Comparison of ENCODE assay signal across 9 cellular contexts in genomic region chr1:15948091-15948591, GRCh38. TPM values are rescaled to one million over a fixed set of nuclear protein-coding genes. Genes with fewer than 3 reads are reported as not detected.
A peak's percentile ranks its signal among the peaks of the same experiment; 100 is the strongest.
DNase-seq lines count a peak whose midpoint lies in the region; ATAC-seq and TF ChIP-seq lines count a peak whose summit lies in the region.
"Had no signal": no experiment of that assay in that cellular context is flagged by ENCODE, and none has a peak within 500 bp of the region (broad histone marks: within the 10 kb centered on the region; RNA-seq: fewer than 3 reads in every experiment).

No MANE protein-coding gene starts in this region.

- H3K27ac ChIP-seq in uterus: peak overlapping the region; percentile 96 to 97

- TF ChIP-seq POLR2A in uterus (IDR thresholded peaks at IDR 0.05): no peak

- H3K4me1 Mint-ChIP-seq in central memory CD8-positive, alpha-beta T cell: peaks cover 51% of the 10 kb centered on the region
- H3K4me1 Mint-ChIP-seq in natural killer cell: peaks cover 52 to 64% of the 10 kb centered on the region in 2 donors

- DNase-seq in activated naive CD4-positive, alpha-beta T cell treated with anti-CD3 and anti-CD28 coated beads, Interleukin-2, amount 50 U/mL, for 72 hours (ENCODE audit: low spot score in 2 of 2): no peak
- DNase-seq in activated naive CD4-positive, alpha-beta T cell treated with anti-CD3 and anti-CD28 coated beads, Interleukin-2, amount 50 U/mL, for 16 hours: no peak
- no peak for DNase-seq in central memory CD8-positive, alpha-beta T cell (ENCODE audit: low spot score in 2 of 2)
- DNase-seq in natural killer cell (no peak), uterus (peak in 1 of 2 donors; percentile 20), dermis blood vessel endothelial cell (no peak), hepatic stellate cell (ENCODE audit: low spot score) (no peak)
- DNase-seq: BE2C had no signal

- H3K9me3 Mint-ChIP-seq in activated naive CD4-positive, alpha-beta T cell treated with anti-CD3 and anti-CD28 coated beads, Interleukin-2, amount 50 U/mL, for 72 hours: no peaks in the 10 kb centered on the region
- no peaks in the 10 kb centered on the region for H3K9me3 Mint-ChIP-seq in central memory CD8-positive, alpha-beta T cell
- no peaks in the 10 kb centered on the region for H3K9me3 Mint-ChIP-seq in natural killer cell

- no peaks in the 10 kb centered on the region for H3K36me3 ChIP-seq in uterus

- H3K4me1 ChIP-seq in uterus: peaks cover 8 to 31% of the 10 kb centered on the region in 2 donors

- no peaks in the 10 kb centered on the region for H3K9me3 ChIP-seq in uterus
- H3K9me3 ChIP-seq: BE2C had no signal

- peaks cover 7 to 8% of the 10 kb centered on the region in 2 donors for H3K36me3 Mint-ChIP-seq in activated naive CD4-positive, alpha-beta T cell treated with anti-CD3 and anti-CD28 coated beads, Interleukin-2, amount 50 U/mL, for 72 hours
- H3K36me3 Mint-ChIP-seq in central memory CD8-positive, alpha-beta T cell (ENCODE audit: insufficient read depth): peaks cover 17% of the 10 kb centered on the region
- no peaks in the 10 kb centered on the region for H3K36me3 Mint-ChIP-seq in natural killer cell

- H3K4me3 ChIP-seq in uterus: no peak overlapping the region

- H3K27me3 Mint-ChIP-seq in central memory CD8-positive, alpha-beta T cell: no peaks in the 10 kb centered on the region
- H3K27me3 Mint-ChIP-seq in natural killer cell (ENCODE audit: low read depth in 2 of 2): no peaks in the 10 kb centered on the region

- H3K27ac Mint-ChIP-seq in activated naive CD4-positive, alpha-beta T cell treated with anti-CD3 and anti-CD28 coated beads, Interleukin-2, amount 50 U/mL, for 72 hours: peak overlapping the region; percentile 89 to 92
- H3K27ac Mint-ChIP-seq in central memory CD8-positive, alpha-beta T cell (ENCODE audit: low read depth): peak overlapping the region; percentile 94
- peak overlapping the region; percentile 87 to 93 for H3K27ac Mint-ChIP-seq in natural killer cell

- no peak for ATAC-seq in activated naive CD4-positive, alpha-beta T cell treated with anti-CD3 and anti-CD28 coated beads, Interleukin-2, amount 50 U/mL, for 72 hours
- ATAC-seq in central memory CD8-positive, alpha-beta T cell (replicated peaks; ENCODE audit: extremely low read depth, poor library complexity, severe bottlenecking): no peak
- no peak for ATAC-seq in natural killer cell
- ATAC-seq in GM18873 (IDR thresholded peaks at IDR 0.05; ENCODE audit: low FRiP score, unreplicated experiment): no peak

- intact Hi-C loops in natural killer cell (cut with micrococcal nuclease) (loop anchor here (2.0 kb wide), 1 partner anchor 113 kb away; no protein-coding TSS in a partner anchor), uterus (cut with DNase I; ENCODE audit: low total_unique reads) (no loop called here)

- H3K27me3 ChIP-seq in uterus: no peaks in the 10 kb centered on the region
- H3K27me3 ChIP-seq: BE2C had no signal

- TF ChIP-seq CTCF in natural killer cell (IDR thresholded peaks at IDR 0.05) (no peak), uterus (IDR thresholded peaks at IDR 0.05) (no peak)

- no peak overlapping the region for H3K4me3 Mint-ChIP-seq in central memory CD8-positive, alpha-beta T cell
- no peak overlapping the region for H3K4me3 Mint-ChIP-seq in natural killer cell

RNA-seq across cellular contexts. Expression of gene ZBTB17, which starts 27.8 kb away (rescaled TPM):
- 10 to 100 TPM; 44.7 to 54.9 TPM for total RNA-seq in activated naive CD4-positive, alpha-beta T cell treated with anti-CD3 and anti-CD28 coated beads, Interleukin-2, amount 50 U/mL, for 72 hours
- total RNA-seq in natural killer cell: 100 to 1,000 TPM in 1 of 3 donors, 10 to 100 TPM in 2; 86.0 to 100 (median 86.9) TPM
- 100 to 1,000 TPM in 1 of 4 donors, 10 to 100 TPM in 3; 21.3 to 120 (median 70.0) TPM for total RNA-seq in uterus
- total RNA-seq in dermis blood vessel endothelial cell: 45.6 and 49.7 TPM in 2 replicates

RNA-seq across cellular contexts. Expression of gene SRARP, which starts 55.9 kb away (rescaled TPM):
- not detected for total RNA-seq in activated naive CD4-positive, alpha-beta T cell treated with anti-CD3 and anti-CD28 coated beads, Interleukin-2, amount 50 U/mL, for 72 hours
- total RNA-seq in natural killer cell (not detected), uterus (not detected), dermis blood vessel endothelial cell (0.28 and 0.51 TPM in 2 replicates)
